ENCODE assay signal across 11 cellular contexts in genomic region chr6:127519469-127519785, GRCh38. TPM values are rescaled to one million over a fixed set of nuclear protein-coding genes. Genes with fewer than 3 reads are reported as not detected.
A peak's percentile ranks its signal among the peaks of the same experiment; 100 is the strongest.
DNase-seq lines count a peak whose midpoint lies in the region; ATAC-seq and TF ChIP-seq lines count a peak whose summit lies in the region.
"Had no signal": no experiment of that assay in that cellular context is flagged by ENCODE, and none has a peak within 500 bp of the region (broad histone marks: within the 10 kb centered on the region; RNA-seq: fewer than 3 reads in every experiment).

No MANE protein-coding gene starts in this region.

- H3F3A ChIP-seq in SK-N-SH (replicated peaks; ENCODE audit: insufficient read depth): peaks cover 16% of the 10 kb centered on the region

- H3K36me3 ChIP-seq in SK-N-SH (replicated peaks in 1 of 2; ENCODE audit: control insufficient read depth in 1 of 2, insufficient read depth in 2 of 2, low read length in 1 of 2) (no peaks in the 10 kb centered on the region), WERI-Rb-1 (peaks cover 27% of the 10 kb centered on the region), fibroblast of lung (ENCODE audit: control insufficient read depth, insufficient read depth, low read length) (no peaks in the 10 kb centered on the region)
- H3K36me3 ChIP-seq: transverse colon had no signal

- ATAC-seq in SK-N-SH treated with all-trans-retinoic acid at 6 μM for 48 hours (no peak), GM19328 (IDR thresholded peaks at IDR 0.05; ENCODE audit: unreplicated experiment) (no peak)

- no peaks in the 10 kb centered on the region for H4K20me1 ChIP-seq in SK-N-SH (ENCODE audit: insufficient read depth)
- H4K20me1 ChIP-seq in fibroblast of lung (ENCODE audit: control insufficient read depth, extremely low read depth, insufficient read depth, low read length): no peaks in the 10 kb centered on the region

- H3K79me2 ChIP-seq in SK-N-SH (ENCODE audit: insufficient read depth): peaks cover 6% of the 10 kb centered on the region
- H3K79me2 ChIP-seq in fibroblast of lung (ENCODE audit: control insufficient read depth, insufficient read depth, low read length): no peaks in the 10 kb centered on the region

- no peak for TF ChIP-seq RAD21 in SK-N-SH (IDR thresholded peaks at IDR 0.05; ENCODE audit: low read length)

- H3K4me3 ChIP-seq in SK-N-SH (ENCODE audit: low read depth in 2 of 2, low read length in 1 of 2) (peak overlapping the region; percentile 68 to 76), WERI-Rb-1 (ENCODE audit: low read depth, low read length) (peak overlapping the region; percentile 91), fibroblast of lung (replicated peaks in 1 of 4; ENCODE audit: control extremely low read depth in 1 of 4, insufficient read depth in 1 of 4, low read depth in 3 of 4, low read length in 4 of 4) (peak overlapping the region; percentile 27 to 69 (median 48)), retinal pigment epithelial cell (ENCODE audit: low read length) (peak overlapping the region; percentile 40)

- H3K27ac ChIP-seq in SK-N-SH (ENCODE audit: low read depth in 2 of 2, low read length in 1 of 2) (peak overlapping the region; percentile 71 to 98), WERI-Rb-1 (peak overlapping the region; percentile 97), fibroblast of lung (ENCODE audit: insufficient read depth, low read length) (no peak overlapping the region)
- H3K27ac ChIP-seq: HL-60, transverse colon had no signal

- WGBS in SK-N-SH (ENCODE audit: low lambda C conversion rate): 2% methylated on average over 10 of the region's 10 CpGs

- TF ChIP-seq EP300 in SK-N-SH (IDR thresholded peaks at IDR 0.05; ENCODE audit: borderline replicate concordance in 1 of 2, low read depth in 1 of 2, low read length in 1 of 2): no peak

- no peaks in the 10 kb centered on the region for H3K9me3 ChIP-seq in SK-N-SH
- H3K9me3 ChIP-seq in WERI-Rb-1 (ENCODE audit: severe bottlenecking): no peaks in the 10 kb centered on the region
- H3K9me3 ChIP-seq in fibroblast of lung (ENCODE audit: control insufficient read depth, insufficient read depth, low read depth, low read length): no peaks in the 10 kb centered on the region
- H3K9me3 ChIP-seq: transverse colon had no signal

- TF ChIP-seq CTCF in SK-N-SH (IDR thresholded peaks at IDR 0.05) (no peak), WERI-Rb-1 (IDR thresholded peaks at IDR 0.05; ENCODE audit: low read depth, low read length) (no peak), fibroblast of lung (conservative IDR thresholded peaks at IDR 0.05 in 1 of 2, IDR thresholded peaks at IDR 0.05 in 1 of 2; ENCODE audit: low read depth in 1 of 2, low read length in 2 of 2) (no peak), retinal pigment epithelial cell (conservative IDR thresholded peaks at IDR 0.05; ENCODE audit: low read depth, low read length) (no peak)

- H3K27me3 ChIP-seq in SK-N-SH (ENCODE audit: insufficient read depth) (no peaks in the 10 kb centered on the region), WERI-Rb-1 (ENCODE audit: insufficient read depth, low read depth, severe bottlenecking) (no peaks in the 10 kb centered on the region), fibroblast of lung (ENCODE audit: control insufficient read depth, insufficient read depth, low read length) (no peaks in the 10 kb centered on the region)

- CTCF ChIA-PET in SK-N-SH (lab: Yijun Ruan, JAX): interaction anchor here (1.0 to 12.5 kb wide), 5 partner anchors 17 to 253 kb away, joined by 4 to 163 read pairs (median 5); partner anchors contain the start of gene RNF146

- H2AFZ ChIP-seq in SK-N-SH (ENCODE audit: low read depth) (peak overlapping the region; percentile 76), fibroblast of lung (ENCODE audit: low read length) (peak overlapping the region; percentile 17)

- DNase-seq in SK-N-SH: no peak
- no peak for DNase-seq in WERI-Rb-1
- no peak for DNase-seq in fibroblast of lung (ENCODE audit: low read depth in 2 of 2)
- no peak for DNase-seq in retinal pigment epithelial cell (ENCODE audit: low read depth)
- DNase-seq in midbrain (lab: John Stamatoyannopoulos, UW): no peak
- no peak for DNase-seq in medulla oblongata (ENCODE audit: extremely low spot score)
- DNase-seq: activated CD4-positive, alpha-beta T cell treated with anti-CD3 and anti-CD28 coated beads for 1 hour; transverse colon had no signal

- H3K9ac ChIP-seq in SK-N-SH (peak overlapping the region; percentile 69; the same call in 1 of the 2 replicates), fibroblast of lung (ENCODE audit: insufficient read depth, low read length) (no peak overlapping the region)

- H3K4me2 ChIP-seq in SK-N-SH: peak overlapping the region; percentile 85
- peak overlapping the region; percentile 44 for H3K4me2 ChIP-seq in fibroblast of lung (ENCODE audit: extremely low read depth, insufficient read depth, low read length)

- POLR2A ChIA-PET in SK-N-SH (lab: Yijun Ruan, JAX): interaction anchor here (1.0 to 2.3 kb wide), 12 partner anchors 9 to 1533 kb away, joined by 3 to 14 read pairs (median 4); partner anchors contain the start of genes RNF146 and TRMT11

- H3K4me1 ChIP-seq in SK-N-SH (ENCODE audit: control insufficient read depth in 1 of 2, insufficient read depth in 2 of 2, low read depth in 1 of 2, low read length in 1 of 2) (peaks cover 4 to 14% of the 10 kb centered on the region in 2 experiments; a peak in 3 of 4 replicates), fibroblast of lung (ENCODE audit: control insufficient read depth, extremely low read depth, insufficient read depth, low read length) (no peaks in the 10 kb centered on the region)

- H3K9me2 ChIP-seq in SK-N-SH: 0 out of 2 replicates have a peak, but pooled peaks cover 4% of the 10 kb centered on the region

TF ChIP-seq in SK-N-SH, 30 proteins besides CTCF, POLR2A, EP300 and RAD21 (continues in another document):
- TF ChIP-seq REST (IDR thresholded peaks at IDR 0.05; ENCODE audit: low read depth, low read length): no peak
- TF ChIP-seq TCF12 (IDR thresholded peaks at IDR 0.05): no peak
- TF ChIP-seq CHD2 (IDR thresholded peaks at IDR 0.05; ENCODE audit: low read length, partially characterized antibody): no peak
- TF ChIP-seq FOXJ3 (CRISPR knock-in tag; IDR thresholded peaks at IDR 0.05): no peak

TF ChIP-seq in SK-N-SH treated with all-trans-retinoic acid at 6 μM for 48 hours, 23 proteins besides CTCF, POLR2A, EP300 and RAD21:
- TF ChIP-seq CSRNP3 (CRISPR knock-in tag; IDR thresholded peaks at IDR 0.05): no peak
- TF ChIP-seq SNAI2 (CRISPR knock-in tag; IDR thresholded peaks at IDR 0.05): no peak

RNA-seq across cellular contexts. Expression of gene C6orf58, which starts 57.5 kb away (rescaled TPM):
- polyA plus RNA-seq in SK-N-SH (2012; rRNA removed) (0.07 TPM in 1 of 2 replicates, not detected in the other), fibroblast of lung (0.05 TPM in 1 of 2 replicates, not detected in the other)
- polyA plus RNA-seq in SK-N-SH (2012; cell fraction: cytosol; rRNA removed): 0.05 TPM in 2 replicates
- polyA plus RNA-seq in SK-N-SH (2012; cell fraction: nucleus; rRNA removed): 0.06 and 0.10 TPM in 2 replicates
- total RNA-seq in fibroblast of lung: not detected in 2 replicates
- polyA plus RNA-seq in fibroblast of lung (2012): not detected in 2 replicates
- not detected in 2 replicates for polyA minus RNA-seq in fibroblast of lung (ENCODE audit: low replicate concordance)
- total RNA-seq: transverse colon had no signal

Comparison
In these comparisons a context has a peak if more than half of its experiments do, and no peak if none do; other contexts are left out.
1. H3K4me3 ChIP-seq: peak in every context shown above with its lines; median percentile 91 in WERI-Rb-1; 72 in SK-N-SH; 48 in fibroblast of lung; 40 in retinal pigment epithelial cell.